In the genomic region with DNA sequence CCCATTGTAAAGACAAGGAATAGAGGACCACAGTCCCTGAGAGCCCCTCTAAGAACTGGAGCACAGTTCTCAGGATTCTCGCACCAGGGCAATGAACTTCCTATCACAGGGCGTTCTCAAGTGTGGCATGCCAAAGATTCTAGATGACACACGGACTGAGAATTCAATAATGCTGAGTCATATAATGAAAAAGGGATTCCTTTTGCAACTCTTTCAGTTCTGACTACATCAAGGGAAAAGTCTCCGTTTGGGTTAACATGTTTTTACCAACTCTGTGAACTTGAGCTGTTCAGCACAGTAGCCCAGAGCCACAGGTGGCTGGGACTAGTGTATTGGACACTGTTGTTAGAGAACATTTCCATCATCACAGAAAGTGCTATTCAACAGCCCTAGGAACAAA, we compare ENCODE assay signal across 9 cellular contexts. TPM values are rescaled to one million over a fixed set of nuclear protein-coding genes. Genes with fewer than 3 reads are reported as not detected.
DNase-seq lines count a peak whose midpoint lies in the region; ATAC-seq and TF ChIP-seq lines count a peak whose summit lies in the region.
"Had no signal": no experiment of that assay in that cellular context is flagged by ENCODE, and none has a peak within 500 bp of the region (broad histone marks: within the 10 kb centered on the region; RNA-seq: fewer than 3 reads in every experiment).

No MANE protein-coding gene starts in this region.

- ATAC-seq in stimulated activated naive CD8-positive, alpha-beta T cell treated with anti-CD3 and anti-CD28 coated beads, Interleukin-15, Interleukin-2, amounts not matched to agents 100 U/mL and 50 U/mL, for 24 hours, result no peak

- peak overlapping the region; percentile 94 for H3K27ac Mint-ChIP-seq in HFFc6
- H3K27ac Mint-ChIP-seq in activated naive CD8-positive, alpha-beta T cell treated with anti-CD3 and anti-CD28 coated beads for 36 hours, result peak overlapping the region; percentile 62

- no peaks in the 10 kb centered on the region for H3K9me3 Mint-ChIP-seq in HFFc6
- no peaks in the 10 kb centered on the region for H3K9me3 Mint-ChIP-seq in activated naive CD8-positive, alpha-beta T cell treated with anti-CD3 and anti-CD28 coated beads for 36 hours

- peak; percentile 89 for DNase-seq in AG20443 (ENCODE audit: low spot score)
- peak; percentile 93 for DNase-seq in HFFc6
- DNase-seq in activated naive CD8-positive, alpha-beta T cell treated with anti-CD3 and anti-CD28 coated beads for 36 hours, result no peak
- DNase-seq in iris pigment epithelial cell (ENCODE audit: low read depth), result peak; percentile 97
- no peak for DNase-seq in stimulated activated CD8-positive, alpha-beta memory T cell treated with anti-CD3 and anti-CD28 coated beads, Interleukin-4, amount 100 ng/mL, for 48 hours
- DNase-seq in DMS 273 treated with DMSO at 0.1 percent for 48 hours (lab: John Stamatoyannopoulos, UW), result no peak
- no peak for DNase-seq in stimulated activated naive CD8-positive, alpha-beta T cell treated with anti-CD3 and anti-CD28 coated beads, Interleukin-15, Interleukin-2, amounts not matched to agents 100 U/mL and 50 U/mL, for 24 hours
- DNase-seq in DMS 273 (lab: John Stamatoyannopoulos, UW; ENCODE audit: unreplicated experiment), result no peak
- DNase-seq: NCI-H2081 had no signal

- TF ChIP-seq CTCF in HFFc6 (IDR thresholded peaks at IDR 0.05), result no peak

- peak overlapping the region; percentile 80 for H3K4me3 Mint-ChIP-seq in HFFc6
- no peak overlapping the region for H3K4me3 Mint-ChIP-seq in activated naive CD8-positive, alpha-beta T cell treated with anti-CD3 and anti-CD28 coated beads for 36 hours

- peaks cover 33% of the 10 kb centered on the region for H3K4me1 Mint-ChIP-seq in HFFc6 (ENCODE audit: low read depth)
- peaks cover 24% of the 10 kb centered on the region for H3K4me1 Mint-ChIP-seq in activated naive CD8-positive, alpha-beta T cell treated with anti-CD3 and anti-CD28 coated beads for 36 hours

- no peaks in the 10 kb centered on the region for H3K27me3 Mint-ChIP-seq in HFFc6 (ENCODE audit: insufficient read depth)
- no peaks in the 10 kb centered on the region for H3K27me3 Mint-ChIP-seq in activated naive CD8-positive, alpha-beta T cell treated with anti-CD3 and anti-CD28 coated beads for 36 hours

- H3K36me3 Mint-ChIP-seq in HFFc6 (ENCODE audit: low read depth), result peaks cover 34% of the 10 kb centered on the region
- peaks cover 9% of the 10 kb centered on the region for H3K36me3 Mint-ChIP-seq in activated naive CD8-positive, alpha-beta T cell treated with anti-CD3 and anti-CD28 coated beads for 36 hours

RNA-seq across cellular contexts. Expression of a gene that starts 3.4 kb away (rescaled TPM):
- total RNA-seq in HFFc6 (2021; fragmentation: NEBNext Ultra II Directional; extraction: Animal tissue kit (Norgen Biotek cat#: 25700)), result 10 to 100 TPM; 22.8 to 28.4 (median 26.0) TPM
- total RNA-seq in activated naive CD8-positive, alpha-beta T cell treated with anti-CD3 and anti-CD28 coated beads for 36 hours, result 10 to 100 TPM; 19.8 to 22.3 TPM

RNA-seq across cellular contexts. Expression of a gene that starts 3.8 kb away (rescaled TPM):
- total RNA-seq in HFFc6 (2021; fragmentation: NEBNext Ultra II Directional; extraction: Animal tissue kit (Norgen Biotek cat#: 25700)), result 10 to 100 TPM; 32.3 to 44.3 (median 33.5) TPM
- total RNA-seq in activated naive CD8-positive, alpha-beta T cell treated with anti-CD3 and anti-CD28 coated beads for 36 hours, result 10 to 100 TPM; 75.7 to 79.1 TPM

RNA-seq across cellular contexts. Expression of a gene that starts 22.4 kb away (rescaled TPM):
- total RNA-seq in HFFc6 (2021; fragmentation: NEBNext Ultra II Directional; extraction: Animal tissue kit (Norgen Biotek cat#: 25700)), result 1 to 10 TPM; 1.7 to 2.3 (median 2.0) TPM
- total RNA-seq in activated naive CD8-positive, alpha-beta T cell treated with anti-CD3 and anti-CD28 coated beads for 36 hours, result 1 to 10 TPM; 4.4 to 4.5 TPM

RNA-seq across cellular contexts. Expression of a gene that starts 24.1 kb away (rescaled TPM):
- total RNA-seq in HFFc6 (2021; fragmentation: NEBNext Ultra II Directional; extraction: Animal tissue kit (Norgen Biotek cat#: 25700)), result 10 to 100 TPM; 72.4 to 92.5 (median 82.7) TPM
- total RNA-seq in activated naive CD8-positive, alpha-beta T cell treated with anti-CD3 and anti-CD28 coated beads for 36 hours, result 100 to 1,000 TPM; 396 to 403 TPM

Comparison
In these comparisons a context has a peak if more than half of its experiments do, and no peak if none do; other contexts are left out.
1. DNase-seq: peak in AG20443 (single experiment), HFFc6 (single experiment) and iris pigment epithelial cell (single experiment); none in activated naive CD8-positive, alpha-beta T cell treated with anti-CD3 and anti-CD28 coated beads for 36 hours (single experiment), stimulated activated CD8-positive, alpha-beta memory T cell treated with anti-CD3 and anti-CD28 coated beads, Interleukin-4, amount 100 ng/mL, for 48 hours (single experiment), DMS 273 treated with DMSO at 0.1 percent for 48 hours (single experiment), stimulated activated naive CD8-positive, alpha-beta T cell treated with anti-CD3 and anti-CD28 coated beads, Interleukin-15, Interleukin-2, amounts not matched to agents 100 U/mL and 50 U/mL, for 24 hours (single experiment) and DMS 273 (single experiment).